ENCODE assay signal across 11 cellular contexts in the genomic region with DNA sequence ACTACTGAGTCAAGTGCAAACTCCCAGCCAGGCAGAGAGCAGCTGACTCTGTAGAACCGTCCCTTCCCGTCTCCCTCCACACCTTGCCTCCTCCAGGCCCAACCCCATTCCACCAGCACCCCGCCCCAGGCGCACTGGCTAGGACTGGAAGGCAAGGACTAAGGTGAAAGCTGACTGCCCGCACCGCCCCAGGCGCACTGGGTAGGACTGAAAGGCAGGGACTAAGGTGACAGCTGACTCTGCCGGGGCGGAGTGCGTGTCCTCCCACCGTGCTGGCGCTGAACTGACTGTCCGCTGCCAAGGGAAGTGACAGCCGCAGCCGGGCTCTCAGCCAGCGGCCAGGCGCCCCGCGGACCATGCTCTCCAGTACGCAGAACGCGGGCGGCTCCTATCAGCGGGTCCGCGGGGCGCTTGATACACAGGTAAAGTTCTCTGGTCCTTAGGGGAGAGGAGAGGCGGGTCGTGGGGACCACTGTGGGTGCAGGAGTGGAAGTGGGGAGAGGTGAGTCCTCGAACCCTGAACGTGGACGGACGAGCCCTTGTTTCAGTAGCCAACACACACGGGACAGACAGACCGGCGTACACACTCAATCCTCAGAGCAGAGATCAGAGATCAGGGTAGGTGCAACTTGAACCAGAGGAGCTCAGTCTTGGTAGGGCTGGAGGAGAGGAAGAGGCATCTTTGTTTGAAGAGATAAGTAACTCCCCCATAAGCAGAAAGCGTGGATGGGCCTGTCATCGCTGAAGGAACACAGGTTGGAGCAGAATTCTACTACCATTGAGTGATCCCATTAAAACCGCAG. TPM values are rescaled to one million over a fixed set of nuclear protein-coding genes. Genes with fewer than 3 reads are reported as not detected.
DNase-seq lines count a peak whose midpoint lies in the region; ATAC-seq and TF ChIP-seq lines count a peak whose summit lies in the region.
"Had no signal": no experiment of that assay in that cellular context is flagged by ENCODE, and none has a peak within 500 bp of the region (broad histone marks: within the 10 kb centered on the region; RNA-seq: fewer than 3 reads in every experiment).

No MANE protein-coding gene starts in this region.

- ATAC-seq in Right ventricle myocardium inferior (peak; percentile 91), GM18498 (IDR thresholded peaks at IDR 0.05; ENCODE audit: unreplicated experiment) (no peak), GM21447 (IDR thresholded peaks at IDR 0.05; ENCODE audit: unreplicated experiment) (no peak), HG02981 (IDR thresholded peaks at IDR 0.05; ENCODE audit: unreplicated experiment) (no peak), GM18873 (IDR thresholded peaks at IDR 0.05; ENCODE audit: low FRiP score, unreplicated experiment) (no peak)

- DNase-seq in D341Med (ENCODE audit: low spot score): peak; percentile 25
- peak; percentile 77 for DNase-seq in Right ventricle myocardium inferior (ENCODE audit: missing footprints)
- peak; percentile 14 for DNase-seq in pons (ENCODE audit: low spot score)
- DNase-seq: activated CD4-positive, alpha-beta memory T cell treated with anti-CD3 and anti-CD28 coated beads for 36 hours; HFFc6; NCI-H187 treated with DMSO at 0.1 percent for 48 hours had no signal

- intact Hi-C loops in Right ventricle myocardium inferior (cut with DNase I): no loop called here

TF ChIP-seq in PFSK-1, 5 proteins besides CTCF, POLR2A, EP300 and RAD21:
- TF ChIP-seq POLR2AphosphoS5 (IDR thresholded peaks at IDR 0.05; ENCODE audit: low read depth, low read length): no peak
- no peak for TF ChIP-seq SIN3A (IDR thresholded peaks at IDR 0.05; ENCODE audit: borderline replicate concordance, insufficient read depth, low read length)
- peak; percentile 91 for TF ChIP-seq FOXP2 (optimal IDR thresholded peaks at IDR 0.05; ENCODE audit: borderline replicate concordance, extremely low read depth, extremely low read length, insufficient read depth)
- no peak for TF ChIP-seq TAF1 (IDR thresholded peaks at IDR 0.05; ENCODE audit: borderline replicate concordance, insufficient read depth, low read length)
- TF ChIP-seq, protein P1, sequence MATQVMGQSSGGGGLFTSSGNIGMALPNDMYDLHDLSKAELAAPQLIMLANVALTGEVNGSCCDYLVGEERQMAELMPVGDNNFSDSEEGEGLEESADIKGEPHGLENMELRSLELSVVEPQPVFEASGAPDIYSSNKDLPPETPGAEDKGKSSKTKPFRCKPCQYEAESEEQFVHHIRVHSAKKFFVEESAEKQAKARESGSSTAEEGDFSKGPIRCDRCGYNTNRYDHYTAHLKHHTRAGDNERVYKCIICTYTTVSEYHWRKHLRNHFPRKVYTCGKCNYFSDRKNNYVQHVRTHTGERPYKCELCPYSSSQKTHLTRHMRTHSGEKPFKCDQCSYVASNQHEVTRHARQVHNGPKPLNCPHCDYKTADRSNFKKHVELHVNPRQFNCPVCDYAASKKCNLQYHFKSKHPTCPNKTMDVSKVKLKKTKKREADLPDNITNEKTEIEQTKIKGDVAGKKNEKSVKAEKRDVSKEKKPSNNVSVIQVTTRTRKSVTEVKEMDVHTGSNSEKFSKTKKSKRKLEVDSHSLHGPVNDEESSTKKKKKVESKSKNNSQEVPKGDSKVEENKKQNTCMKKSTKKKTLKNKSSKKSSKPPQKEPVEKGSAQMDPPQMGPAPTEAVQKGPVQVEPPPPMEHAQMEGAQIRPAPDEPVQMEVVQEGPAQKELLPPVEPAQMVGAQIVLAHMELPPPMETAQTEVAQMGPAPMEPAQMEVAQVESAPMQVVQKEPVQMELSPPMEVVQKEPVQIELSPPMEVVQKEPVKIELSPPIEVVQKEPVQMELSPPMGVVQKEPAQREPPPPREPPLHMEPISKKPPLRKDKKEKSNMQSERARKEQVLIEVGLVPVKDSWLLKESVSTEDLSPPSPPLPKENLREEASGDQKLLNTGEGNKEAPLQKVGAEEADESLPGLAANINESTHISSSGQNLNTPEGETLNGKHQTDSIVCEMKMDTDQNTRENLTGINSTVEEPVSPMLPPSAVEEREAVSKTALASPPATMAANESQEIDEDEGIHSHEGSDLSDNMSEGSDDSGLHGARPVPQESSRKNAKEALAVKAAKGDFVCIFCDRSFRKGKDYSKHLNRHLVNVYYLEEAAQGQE (IDR thresholded peaks at IDR 0.05; ENCODE audit: insufficient read depth in 1 of 2, low read depth in 2 of 2, low read length in 2 of 2): no peak

RNA-seq across cellular contexts. Expression of a gene that starts 58.0 kb away (rescaled TPM):
- not detected for polyA plus RNA-seq in PFSK-1 (2012; ENCODE audit: insufficient read length, low read depth)
- 0.14 TPM for total RNA-seq in Right ventricle myocardium inferior
- total RNA-seq: HFFc6 had no signal

Comparison
In these comparisons a context has a peak if more than half of its experiments do, and no peak if none do; other contexts are left out.
1. DNase-seq: peak in every context shown above with its lines; median percentile 77 in Right ventricle myocardium inferior; 25 in D341Med; 14 in pons.